Comparison of ENCODE assay signal across 8 cellular contexts in genomic region chr4:37802068-37802666, GRCh38. TPM values are rescaled to one million over a fixed set of nuclear protein-coding genes. Genes with fewer than 3 reads are reported as not detected.
A peak's percentile ranks its signal among the peaks of the same experiment; 100 is the strongest.
DNase-seq lines count a peak whose midpoint lies in the region; ATAC-seq and TF ChIP-seq lines count a peak whose summit lies in the region.

No MANE protein-coding gene starts in this region.

- in situ Hi-C loops in mammary epithelial cell (cut with MboI; ENCODE audit: low sequenced_read_pairs in 2 of 2) = loop anchor here (5.0 to 10.0 kb wide), 3 partner anchors 200 to 347 kb away; a partner anchor contains a TSS

- H3K9ac ChIP-seq in mammary epithelial cell (ENCODE audit: insufficient read depth, low read length) = no peak overlapping the region

- no peaks in the 10 kb centered on the region for H3K79me2 ChIP-seq in mammary epithelial cell (ENCODE audit: insufficient read depth, low read length)

- H3K4me3 Mint-ChIP-seq in activated T-cell treated with anti-CD3 and anti-CD28 coated beads, Interleukin-2, amount 50 U/mL, for 4 hours = no peak overlapping the region

- peak overlapping the region; percentile 69 for H2AFZ ChIP-seq in mammary epithelial cell (ENCODE audit: low read depth, low read length)

- dilution Hi-C loops in mammary epithelial cell (cut with HindIII; ENCODE audit: low sequenced_read_pairs) = no loop called here

- BruUV-seq in mammary epithelial cell (replicated peaks; lab: Mats Ljungman, UMichigan) = no TSS peak

- no peak overlapping the region for H3K4me3 ChIP-seq in mammary epithelial cell (replicated peaks in 1 of 3; ENCODE audit: insufficient read depth in 1 of 3, low read depth in 2 of 3, low read length in 3 of 3)

- no peaks in the 10 kb centered on the region for H3K4me1 ChIP-seq in mammary epithelial cell (ENCODE audit: insufficient read depth, low read length)

- H3K9me3 Mint-ChIP-seq in activated T-cell treated with anti-CD3 and anti-CD28 coated beads, Interleukin-2, amount 50 U/mL, for 4 hours = no peaks in the 10 kb centered on the region

- H3K27me3 Mint-ChIP-seq in activated T-cell treated with anti-CD3 and anti-CD28 coated beads, Interleukin-2, amount 50 U/mL, for 4 hours (ENCODE audit: low read depth) = no peaks in the 10 kb centered on the region

- no peaks in the 10 kb centered on the region for H3K36me3 Mint-ChIP-seq in activated T-cell treated with anti-CD3 and anti-CD28 coated beads, Interleukin-2, amount 50 U/mL, for 4 hours (ENCODE audit: insufficient read depth)

- peak; percentile 97 for ATAC-seq in left lobe of liver
- no peak for ATAC-seq in activated T-cell treated with anti-CD3 and anti-CD28 coated beads, Interleukin-2, amount 50 U/mL, for 4 hours
- no peak for ATAC-seq in HG02981 (IDR thresholded peaks at IDR 0.05; ENCODE audit: unreplicated experiment)
- no peak for ATAC-seq in HG03159 (IDR thresholded peaks at IDR 0.05; ENCODE audit: unreplicated experiment)

- H3K27ac ChIP-seq in mammary epithelial cell (ENCODE audit: insufficient read depth, low read depth, low read length) = no peak overlapping the region

- H4K20me1 ChIP-seq in mammary epithelial cell (ENCODE audit: insufficient read depth, low read length) = no peaks in the 10 kb centered on the region

- H3K4me1 Mint-ChIP-seq in activated T-cell treated with anti-CD3 and anti-CD28 coated beads, Interleukin-2, amount 50 U/mL, for 4 hours (ENCODE audit: low read depth) = no peaks in the 10 kb centered on the region

- peak; percentile 66 to 83 for TF ChIP-seq CTCF in mammary epithelial cell (conservative IDR thresholded peaks at IDR 0.05 in 1 of 2, IDR thresholded peaks at IDR 0.05 in 1 of 2; ENCODE audit: extremely low read depth in 1 of 2, insufficient read depth in 1 of 2, low read depth in 1 of 2, low read length in 2 of 2)

- DNase-seq in AG08395 (ENCODE audit: low spot score) = peak; percentile 69
- peak; percentile 51 for DNase-seq in HCEC 1CT
- peak; percentile 79 to 93 for DNase-seq in NCI-H524 (lab: John Stamatoyannopoulos, UW)
- DNase-seq in mammary epithelial cell = peak; percentile 69
- DNase-seq in left lobe of liver (ENCODE audit: low spot score) = peak; percentile 54
- no peak for DNase-seq in activated T-cell treated with anti-CD3 and anti-CD28 coated beads, Interleukin-2, amount 50 U/mL, for 4 hours

- CTCF ChIA-PET in mammary epithelial cell (lab: Charles Lee; ENCODE audit: low non-redundant PET) = interaction anchor here (0.6 to 1.0 kb wide), 8 partner anchors 24 to 370 kb away, joined by 3 to 4 read pairs (median 4); a partner anchor contains a TSS

- intact Hi-C loops in mammary epithelial cell (cut with micrococcal nuclease) = loop anchor here (1.0 to 2.0 kb wide), 3 partner anchors 59 to 199 kb away; partner anchors contain the start of gene TBC1D1

- WGBS in mammary epithelial cell (ENCODE audit: low coverage, missing lambda C conversion rate) = 24% methylated on average over 4 of the region's 4 CpGs

- H3K36me3 ChIP-seq in mammary epithelial cell (ENCODE audit: insufficient read depth, low read length) = no peaks in the 10 kb centered on the region

- H3K4me2 ChIP-seq in mammary epithelial cell (ENCODE audit: insufficient read depth, low read depth, low read length) = peak overlapping the region; percentile 15

- no peaks in the 10 kb centered on the region for H3K9me3 ChIP-seq in mammary epithelial cell (replicated peaks; ENCODE audit: insufficient read depth, low read length)

- no peaks in the 10 kb centered on the region for H3K27me3 ChIP-seq in mammary epithelial cell (ENCODE audit: insufficient read depth, low read length)

RNA-seq across cellular contexts. Expression of gene PGM2, which starts 24.3 kb away (rescaled TPM):
- total RNA-seq in mammary epithelial cell (10 to 100 TPM; 18.5 to 33.0 TPM), left lobe of liver (6.2 TPM)
- polyA plus RNA-seq in mammary epithelial cell = 21.7 TPM
- polyA minus RNA-seq in mammary epithelial cell = 59.4 TPM
- 10 to 100 TPM; 43.2 to 53.2 (median 49.7) TPM for total RNA-seq in activated T-cell treated with anti-CD3 and anti-CD28 coated beads, Interleukin-2, amount 50 U/mL, for 4 hours
